8 cellular contexts compared by ENCODE assay signal in the genomic region with DNA sequence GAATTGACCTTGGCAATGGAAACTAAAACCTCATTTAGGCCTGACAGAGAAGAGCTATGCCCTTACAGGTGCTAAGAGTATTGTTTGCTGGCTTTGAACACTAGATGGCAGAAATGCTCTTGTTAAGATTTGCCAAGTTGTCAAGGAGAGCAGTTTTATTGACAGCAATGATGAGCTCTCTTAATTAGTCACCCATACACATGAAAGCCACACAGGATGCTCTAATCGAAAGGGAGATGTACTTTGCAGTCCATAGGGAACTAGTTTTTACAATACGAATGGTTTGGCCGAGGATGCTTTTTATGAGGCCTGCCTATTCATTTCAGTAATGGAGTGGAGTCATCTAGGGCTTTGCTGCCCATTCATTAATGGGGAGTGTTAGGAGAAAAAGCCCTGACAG. TPM values are rescaled to one million over a fixed set of nuclear protein-coding genes. Genes with fewer than 3 reads are reported as not detected.
A peak's percentile ranks its signal among the peaks of the same experiment; 100 is the strongest.
DNase-seq lines count a peak whose midpoint lies in the region; ATAC-seq and TF ChIP-seq lines count a peak whose summit lies in the region.

No MANE protein-coding gene starts in this region.

- H3K4me2 ChIP-seq in PC-3 (ENCODE audit: low read length) = 0 out of 2 replicates have a peak overlapping the region, but pooled peaks have one; percentile 5

- BruUV-seq in PC-3 (replicated peaks; lab: Mats Ljungman, UMichigan) = no TSS peak

- H3K9ac ChIP-seq in PC-3 (ENCODE audit: low read length) = no peak overlapping the region

- ATAC-seq in HG03439 (IDR thresholded peaks at IDR 0.05; ENCODE audit: unreplicated experiment) = peak; percentile 95
- peak; percentile 82 for ATAC-seq in PC-3
- peak; percentile 66 for ATAC-seq in stimulated activated memory B cell treated with anti-CD40 and anti-IgM and Interleukin-4, amounts not matched to agents 10 μg/mL and 1 μg/mL and 100 μg/mL, for 72 hours
- no peak for ATAC-seq in omental fat pad (ENCODE audit: low FRiP score)

- H3K9me3 ChIP-seq in PC-3 (ENCODE audit: low read length) = no peaks in the 10 kb centered on the region

- TF ChIP-seq CTCF in GM10266 (IDR thresholded peaks at IDR 0.05; ENCODE audit: control insufficient read depth, insufficient read depth, low read depth, missing control alignments) (peak; percentile 75), GM20000 (IDR thresholded peaks at IDR 0.05; ENCODE audit: extremely low read depth, missing control alignments) (peak; percentile 49), PC-3 (conservative IDR thresholded peaks at IDR 0.05; ENCODE audit: low read depth, low read length) (peak; percentile 100), fibroblast of the aortic adventitia (IDR thresholded peaks at IDR 0.05; ENCODE audit: insufficient read depth, low read length) (peak; percentile 41), omental fat pad (IDR thresholded peaks at IDR 0.05) (no peak)

- peaks cover 21% of the 10 kb centered on the region for H3K4me1 ChIP-seq in PC-3 (ENCODE audit: insufficient read depth, low read length)

- no peaks in the 10 kb centered on the region for H3K36me3 ChIP-seq in PC-3 (ENCODE audit: low read depth, low read length)

- no peaks in the 10 kb centered on the region for H3K27me3 ChIP-seq in PC-3 (ENCODE audit: low read length)

- DNase-seq in GM10266 (ENCODE audit: extremely low spot score) (peak; percentile 26), GM20000 (ENCODE audit: low spot score) (peak; percentile 33), PC-3 (peak; percentile 100), fibroblast of the aortic adventitia (ENCODE audit: low read depth) (peak; percentile 14), omental fat pad (ENCODE audit: low spot score) (no peak)
- no peak for DNase-seq in activated CD4-positive, CD25-positive, alpha-beta regulatory T cell treated with anti-CD3 and anti-CD28 coated beads, Interleukin-2, amount 50 U/mL, for 72 hours

- POLR2A ChIA-PET in PC-3 (lab: Charles Lee; ENCODE audit: unreplicated experiment) = interaction anchor here (0.6 kb wide), 5 partner anchors 15 to 1058 kb away, joined by 3 to 9 read pairs (median 8); no protein-coding TSS in a partner anchor

- no peak overlapping the region for H3K27ac ChIP-seq in PC-3 (ENCODE audit: low read length)

- H3K4me1 Mint-ChIP-seq in stimulated activated memory B cell treated with anti-CD40 and anti-IgM and Interleukin-4, amounts not matched to agents 10 μg/mL and 1 μg/mL and 100 μg/mL, for 72 hours = peaks cover 9% of the 10 kb centered on the region

- intact Hi-C loops in PC-3 (cut with micrococcal nuclease) = loop anchor here (1.0 to 10.0 kb wide), 12 partner anchors 46 to 1585 kb away; no protein-coding TSS in a partner anchor

- H3F3A ChIP-seq in PC-3 (ENCODE audit: low read length, unreplicated experiment) = no peaks in the 10 kb centered on the region

- CTCF ChIA-PET in PC-3 (lab: Charles Lee) = interaction anchor here (0.6 to 2.3 kb wide), 54 partner anchors 8 to 1983 kb away, joined by 3 to 64 read pairs (median 4); a partner anchor contains a TSS

- H3K27me3 Mint-ChIP-seq in stimulated activated memory B cell treated with anti-CD40 and anti-IgM and Interleukin-4, amounts not matched to agents 10 μg/mL and 1 μg/mL and 100 μg/mL, for 72 hours = no peaks in the 10 kb centered on the region

- H2AFZ ChIP-seq in PC-3 (ENCODE audit: low read length) = no peak overlapping the region

- H3K79me2 ChIP-seq in PC-3 (ENCODE audit: low read length) = no peaks in the 10 kb centered on the region

- no peaks in the 10 kb centered on the region for H3K36me3 Mint-ChIP-seq in stimulated activated memory B cell treated with anti-CD40 and anti-IgM and Interleukin-4, amounts not matched to agents 10 μg/mL and 1 μg/mL and 100 μg/mL, for 72 hours

- H3K4me3 Mint-ChIP-seq in stimulated activated memory B cell treated with anti-CD40 and anti-IgM and Interleukin-4, amounts not matched to agents 10 μg/mL and 1 μg/mL and 100 μg/mL, for 72 hours = no peak overlapping the region

- H3K9me3 Mint-ChIP-seq in stimulated activated memory B cell treated with anti-CD40 and anti-IgM and Interleukin-4, amounts not matched to agents 10 μg/mL and 1 μg/mL and 100 μg/mL, for 72 hours = no peaks in the 10 kb centered on the region

- H3K9me2 ChIP-seq in PC-3 (replicated peaks; ENCODE audit: low read length) = no peaks in the 10 kb centered on the region

- H3K4me3 ChIP-seq in PC-3 (ENCODE audit: low read length) = no peak overlapping the region
- no peak overlapping the region for H3K4me3 ChIP-seq in fibroblast of the aortic adventitia (ENCODE audit: low read depth, low read length)

- no peak overlapping the region for H3K27ac Mint-ChIP-seq in stimulated activated memory B cell treated with anti-CD40 and anti-IgM and Interleukin-4, amounts not matched to agents 10 μg/mL and 1 μg/mL and 100 μg/mL, for 72 hours

- no peaks in the 10 kb centered on the region for H4K20me1 ChIP-seq in PC-3 (ENCODE audit: low read length)

RNA-seq across cellular contexts. Expression of a gene that starts 45.4 kb away (rescaled TPM):
- total RNA-seq in PC-3 (2014; rRNA removed) (0.17 TPM in 1 of 2 replicates, not detected in the other), fibroblast of the aortic adventitia (ENCODE audit: low replicate concordance) (not detected in 2 replicates), omental fat pad (not detected)

Comparison
In these comparisons a context has a peak if more than half of its experiments do, and no peak if none do; other contexts are left out.
1. DNase-seq: peak in GM10266 (single experiment), GM20000 (single experiment), PC-3 (single experiment) and fibroblast of the aortic adventitia (single experiment); none in activated CD4-positive, CD25-positive, alpha-beta regulatory T cell treated with anti-CD3 and anti-CD28 coated beads, Interleukin-2, amount 50 U/mL, for 72 hours (single experiment) and omental fat pad (single experiment).
2. CTCF ChIP-seq: peak in GM10266 (single experiment), GM20000 (single experiment), PC-3 (single experiment) and fibroblast of the aortic adventitia (single experiment); none in omental fat pad (0 of 3).